ENCODE assay signal across 1 cellular context in the genomic region with DNA sequence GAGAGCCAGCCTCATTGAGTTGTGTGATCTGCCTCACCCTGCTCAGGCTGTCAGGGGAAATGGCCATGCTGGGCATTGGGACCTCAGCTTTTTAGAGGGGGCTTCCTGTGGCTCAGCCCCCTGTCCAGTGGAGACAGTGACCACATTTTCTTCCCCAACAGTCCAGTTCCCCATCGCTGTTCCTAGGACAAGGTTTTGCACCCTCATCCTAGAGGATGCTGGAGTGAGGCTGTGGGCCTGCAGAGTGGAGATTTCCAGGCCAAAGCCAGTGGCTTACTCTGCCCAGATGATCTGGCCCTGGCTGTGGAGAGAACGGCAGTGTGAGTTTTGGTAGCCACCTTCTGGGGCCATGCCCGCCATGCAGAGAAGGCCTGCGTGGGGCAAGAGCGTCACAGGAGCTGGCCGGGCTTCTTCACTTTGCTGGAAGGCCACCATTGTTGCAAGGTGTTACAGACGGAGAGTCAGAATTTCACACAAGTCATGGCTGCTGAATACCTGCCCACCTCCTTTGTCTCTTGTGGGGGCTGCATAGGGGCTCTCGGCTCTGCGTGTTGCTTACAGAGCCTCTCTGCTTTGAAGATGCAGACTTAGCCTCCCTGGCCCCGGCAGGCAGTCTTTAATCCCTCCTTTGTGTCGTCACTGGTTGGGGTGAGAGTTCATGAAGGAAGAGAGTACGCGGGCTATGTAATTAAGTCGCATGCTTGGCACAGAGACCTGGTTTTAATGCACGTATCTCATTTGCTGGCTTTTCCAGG.
TF ChIP-seq lines count a peak whose summit lies in the region.

No MANE protein-coding gene starts in this region.

TF ChIP-seq in WTC11, 78 proteins besides CTCF, POLR2A, EP300 and RAD21 (continued from another document):
- TF ChIP-seq, protein P1, sequence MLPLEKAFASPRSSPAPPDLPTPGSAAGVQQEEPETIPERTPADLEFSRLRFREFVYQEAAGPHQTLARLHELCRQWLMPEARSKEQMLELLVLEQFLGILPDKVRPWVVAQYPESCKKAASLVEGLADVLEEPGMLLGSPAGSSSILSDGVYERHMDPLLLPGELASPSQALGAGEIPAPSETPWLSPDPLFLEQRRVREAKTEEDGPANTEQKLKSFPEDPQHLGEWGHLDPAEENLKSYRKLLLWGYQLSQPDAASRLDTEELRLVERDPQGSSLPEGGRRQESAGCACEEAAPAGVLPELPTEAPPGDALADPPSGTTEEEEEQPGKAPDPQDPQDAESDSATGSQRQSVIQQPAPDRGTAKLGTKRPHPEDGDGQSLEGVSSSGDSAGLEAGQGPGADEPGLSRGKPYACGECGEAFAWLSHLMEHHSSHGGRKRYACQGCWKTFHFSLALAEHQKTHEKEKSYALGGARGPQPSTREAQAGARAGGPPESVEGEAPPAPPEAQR (CRISPR knock-in tag; IDR thresholded peaks at IDR 0.05) = no peak
- no peak for TF ChIP-seq GABPB1 (CRISPR knock-in tag; IDR thresholded peaks at IDR 0.05)
- TF ChIP-seq, protein P2, sequence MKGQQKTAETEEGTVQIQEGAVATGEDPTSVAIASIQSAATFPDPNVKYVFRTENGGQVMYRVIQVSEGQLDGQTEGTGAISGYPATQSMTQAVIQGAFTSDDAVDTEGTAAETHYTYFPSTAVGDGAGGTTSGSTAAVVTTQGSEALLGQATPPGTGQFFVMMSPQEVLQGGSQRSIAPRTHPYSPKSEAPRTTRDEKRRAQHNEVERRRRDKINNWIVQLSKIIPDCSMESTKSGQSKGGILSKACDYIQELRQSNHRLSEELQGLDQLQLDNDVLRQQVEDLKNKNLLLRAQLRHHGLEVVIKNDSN (CRISPR knock-in tag; IDR thresholded peaks at IDR 0.05) = no peak
- TF ChIP-seq, protein P3, sequence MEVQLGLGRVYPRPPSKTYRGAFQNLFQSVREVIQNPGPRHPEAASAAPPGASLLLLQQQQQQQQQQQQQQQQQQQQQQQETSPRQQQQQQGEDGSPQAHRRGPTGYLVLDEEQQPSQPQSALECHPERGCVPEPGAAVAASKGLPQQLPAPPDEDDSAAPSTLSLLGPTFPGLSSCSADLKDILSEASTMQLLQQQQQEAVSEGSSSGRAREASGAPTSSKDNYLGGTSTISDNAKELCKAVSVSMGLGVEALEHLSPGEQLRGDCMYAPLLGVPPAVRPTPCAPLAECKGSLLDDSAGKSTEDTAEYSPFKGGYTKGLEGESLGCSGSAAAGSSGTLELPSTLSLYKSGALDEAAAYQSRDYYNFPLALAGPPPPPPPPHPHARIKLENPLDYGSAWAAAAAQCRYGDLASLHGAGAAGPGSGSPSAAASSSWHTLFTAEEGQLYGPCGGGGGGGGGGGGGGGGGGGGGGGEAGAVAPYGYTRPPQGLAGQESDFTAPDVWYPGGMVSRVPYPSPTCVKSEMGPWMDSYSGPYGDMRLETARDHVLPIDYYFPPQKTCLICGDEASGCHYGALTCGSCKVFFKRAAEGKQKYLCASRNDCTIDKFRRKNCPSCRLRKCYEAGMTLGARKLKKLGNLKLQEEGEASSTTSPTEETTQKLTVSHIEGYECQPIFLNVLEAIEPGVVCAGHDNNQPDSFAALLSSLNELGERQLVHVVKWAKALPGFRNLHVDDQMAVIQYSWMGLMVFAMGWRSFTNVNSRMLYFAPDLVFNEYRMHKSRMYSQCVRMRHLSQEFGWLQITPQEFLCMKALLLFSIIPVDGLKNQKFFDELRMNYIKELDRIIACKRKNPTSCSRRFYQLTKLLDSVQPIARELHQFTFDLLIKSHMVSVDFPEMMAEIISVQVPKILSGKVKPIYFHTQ (CRISPR knock-in tag; IDR thresholded peaks at IDR 0.05) = no peak
- TF ChIP-seq MYBL2 (CRISPR knock-in tag; IDR thresholded peaks at IDR 0.05) = no peak
- no peak for TF ChIP-seq ESRRA (CRISPR knock-in tag; IDR thresholded peaks at IDR 0.05; ENCODE audit: borderline replicate concordance)
- TF ChIP-seq TCF7 (CRISPR knock-in tag; IDR thresholded peaks at IDR 0.05; ENCODE audit: low read depth) = no peak
- no peak for TF ChIP-seq ZMAT4 (CRISPR knock-in tag; IDR thresholded peaks at IDR 0.05)
- no peak for TF ChIP-seq ZNF138 (CRISPR knock-in tag; conservative IDR thresholded peaks at IDR 0.05)
- TF ChIP-seq ZNF263 (CRISPR knock-in tag; IDR thresholded peaks at IDR 0.05; ENCODE audit: low read depth) = no peak
- no peak for TF ChIP-seq ETV6 (CRISPR knock-in tag; IDR thresholded peaks at IDR 0.05)
- no peak for TF ChIP-seq NFATC4 (CRISPR knock-in tag; IDR thresholded peaks at IDR 0.05)
